In the genomic region with DNA sequence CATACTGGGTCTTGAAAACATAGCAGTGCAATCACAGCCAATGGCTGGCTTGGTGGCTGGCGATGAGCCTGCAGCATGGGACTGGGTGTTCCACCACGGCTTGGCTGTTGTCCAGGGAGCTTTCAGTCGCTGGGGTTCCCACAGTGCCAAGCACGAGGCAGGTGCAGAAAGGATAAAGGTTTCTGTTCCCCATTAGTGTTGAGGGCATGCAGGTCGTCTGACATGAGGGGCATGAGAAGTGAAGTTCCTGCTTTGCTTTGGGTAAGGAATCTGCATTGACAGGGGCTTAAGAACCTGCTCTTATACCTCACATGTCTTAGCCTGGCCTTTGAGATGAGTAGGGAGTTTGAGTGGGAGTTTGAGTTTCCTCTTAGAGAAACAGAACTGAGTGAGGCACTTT, we compare ENCODE assay signal across 15 cellular contexts. TPM values are rescaled to one million over a fixed set of nuclear protein-coding genes. Genes with fewer than 3 reads are reported as not detected.
DNase-seq lines count a peak whose midpoint lies in the region; ATAC-seq and TF ChIP-seq lines count a peak whose summit lies in the region.
"Had no signal": no experiment of that assay in that cellular context is flagged by ENCODE, and none has a peak within 500 bp of the region (broad histone marks: within the 10 kb centered on the region; RNA-seq: fewer than 3 reads in every experiment).

No MANE protein-coding gene starts in this region.

- H3K27ac ChIP-seq in left ventricle myocardium inferior (replicated peaks): peak overlapping the region; percentile 74
- no peak overlapping the region for H3K27ac ChIP-seq in spleen
- H3K27ac ChIP-seq: brain microvascular endothelial cell, HL-60, lower lobe of right lung, neutrophil had no signal

- no peak overlapping the region for H3K4me3 ChIP-seq in left ventricle myocardium inferior
- no peak overlapping the region for H3K4me3 ChIP-seq in spleen
- H3K4me3 ChIP-seq: GM23338, lower lobe of right lung, MG63 had no signal

- no peak for TF ChIP-seq POLR2A in spleen (IDR thresholded peaks at IDR 0.05)

- DNase-seq in GM13977 (ENCODE audit: low spot score) (peak; percentile 19), left ventricle myocardium inferior (peak; percentile 75), spleen (no peak), GOT3 (lab: John Stamatoyannopoulos, UW) (no peak)
- no peak for DNase-seq in stimulated activated CD4-positive, alpha-beta T cell treated with anti-CD3 and anti-CD28 coated beads, Interleukin-4, amount 100 ng/mL, for 1 hour
- DNase-seq: brain microvascular endothelial cell; CD4-positive, alpha-beta T cell; lower lobe of right lung; MG63 had no signal

- ATAC-seq in GM21390 (IDR thresholded peaks at IDR 0.05; ENCODE audit: unreplicated experiment): peak; percentile 50
- ATAC-seq in HG03432 (IDR thresholded peaks at IDR 0.05; ENCODE audit: unreplicated experiment): peak; percentile 68
- no peak for ATAC-seq in GM18520 (IDR thresholded peaks at IDR 0.05; ENCODE audit: unreplicated experiment)
- ATAC-seq: GM23338, lower lobe of right lung had no signal

- intact Hi-C loops in left ventricle myocardium inferior (cut with micrococcal nuclease) (no loop called here), spleen (cut with DNase I; ENCODE audit: low total_unique reads) (no loop called here)

- in situ Hi-C loops in GM13977 (cut with MboI; ENCODE audit: low pct_unique_long_range_greater_than_20kb, low sequenced_read_pairs, unreplicated experiment): loop anchor here (25.0 kb wide), 1 partner anchor 242 kb away; no protein-coding TSS in a partner anchor

- TF ChIP-seq CTCF in GM13977 (IDR thresholded peaks at IDR 0.05; ENCODE audit: extremely low read depth, insufficient read depth, missing control alignments) (no peak), left ventricle myocardium inferior (IDR thresholded peaks at IDR 0.05; ENCODE audit: borderline replicate concordance) (no peak), spleen (IDR thresholded peaks at IDR 0.05 in 8 of 11, conservative IDR thresholded peaks at IDR 0.05 in 3 of 11) (no peak)

- no peaks in the 10 kb centered on the region for H3K36me3 ChIP-seq in left ventricle myocardium inferior
- no peaks in the 10 kb centered on the region for H3K36me3 ChIP-seq in spleen
- H3K36me3 ChIP-seq: brain microvascular endothelial cell, lower lobe of right lung, MG63, neutrophil had no signal

- H3K27me3 ChIP-seq in left ventricle myocardium inferior (ENCODE audit: low read depth) (no peaks in the 10 kb centered on the region), spleen (replicated peaks in 1 of 7) (no peaks in the 10 kb centered on the region)
- H3K27me3 ChIP-seq: brain microvascular endothelial cell, MG63, neutrophil had no signal

- H3K4me1 ChIP-seq in left ventricle myocardium inferior (peaks cover 8% of the 10 kb centered on the region), spleen (no peaks in the 10 kb centered on the region)
- H3K4me1 ChIP-seq: lower lobe of right lung had no signal

- H3K9me3 ChIP-seq in left ventricle myocardium inferior (replicated peaks) (no peaks in the 10 kb centered on the region), spleen (no peaks in the 10 kb centered on the region)
- H3K9me3 ChIP-seq: lower lobe of right lung, MG63, neutrophil had no signal

- 49 to 68% (median 59%) methylated on average over 5 of the region's 5 CpGs for WGBS in spleen, 5 donors

RNA-seq across cellular contexts. Expression of a gene that starts 9.0 kb away (rescaled TPM):
- 0.11 TPM for total RNA-seq in left ventricle myocardium inferior
- under 1 TPM in 2 of 7 donors, not detected in 5; 0.06 to 0.27 TPM for total RNA-seq in spleen
- polyA plus RNA-seq in spleen: under 1 TPM in 2 of 3 donors, not detected in 1; 0.02 to 0.03 TPM
- total RNA-seq: CD4-positive, alpha-beta T cell had no signal

RNA-seq across cellular contexts. Expression of a gene that starts 43.5 kb away (rescaled TPM):
- total RNA-seq in left ventricle myocardium inferior (not detected), spleen (not detected)
- not detected for polyA plus RNA-seq in spleen
- total RNA-seq: CD4-positive, alpha-beta T cell; GM23338; lower lobe of right lung had no signal
- polyA plus RNA-seq: GM23338 had no signal

Comparison
In these comparisons a context has a peak if more than half of its experiments do, and no peak if none do; other contexts are left out.
1. DNase-seq: peak in GM13977 (single experiment) and left ventricle myocardium inferior (single experiment); none in spleen (single experiment), GOT3 (single experiment) and stimulated activated CD4-positive, alpha-beta T cell treated with anti-CD3 and anti-CD28 coated beads, Interleukin-4, amount 100 ng/mL, for 1 hour (single experiment).